Comparison of ENCODE assay signal across 10 cellular contexts in the genomic region with DNA sequence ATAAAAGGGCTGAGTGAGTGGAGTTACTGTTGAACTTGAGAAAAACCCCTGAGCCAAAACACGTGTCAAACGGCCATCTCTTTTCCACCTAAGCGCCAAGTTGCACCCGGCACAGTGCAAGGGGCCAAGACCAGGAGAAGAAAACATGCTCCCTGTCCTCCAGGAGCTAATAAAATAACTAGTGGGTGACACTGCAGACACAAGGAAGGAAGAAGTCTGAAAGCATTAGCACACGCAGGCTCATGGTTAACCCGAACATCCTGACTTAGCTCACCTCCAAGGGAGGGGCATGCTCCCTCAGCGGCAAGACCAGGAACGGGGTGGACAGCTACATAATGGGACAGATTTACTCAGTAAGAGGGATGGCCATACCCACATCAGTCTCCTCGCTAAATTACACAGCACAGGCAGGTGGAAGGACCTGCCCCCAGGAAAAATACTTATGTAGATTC.
DNase-seq lines count a peak whose midpoint lies in the region; ATAC-seq, FAIRE-seq and TF ChIP-seq lines count a peak whose summit lies in the region.
"Had no signal": no experiment of that assay in that cellular context is flagged by ENCODE, and none has a peak within 500 bp of the region (broad histone marks: within the 10 kb centered on the region; RNA-seq: fewer than 3 reads in every experiment).

No MANE protein-coding gene starts in this region.

- peaks cover 24% of the 10 kb centered on the region for H3K4me1 ChIP-seq in testis

- H3K27me3 Mint-ChIP-seq in central memory CD8-positive, alpha-beta T cell: no peaks in the 10 kb centered on the region

- no peak for TF ChIP-seq CTCF in testis (IDR thresholded peaks at IDR 0.05)

- H3K27me3 ChIP-seq in testis: no peaks in the 10 kb centered on the region

- TF ChIP-seq POLR2A in testis (IDR thresholded peaks at IDR 0.05): no peak

- WGBS in testis, 2 donors: 76 to 87% methylated on average over 9 of the region's 9 CpGs

- FAIRE-seq in GM18507 (lab: Jason Lieb, UNC): peak; percentile 78

- H3K27ac ChIP-seq in KOPT-K1 (ENCODE audit: low read depth, low read length, poor library complexity, severe bottlenecking) (peak overlapping the region; percentile 48), testis (no peak overlapping the region)

- no peak for DNase-seq in GM18507 (ENCODE audit: extremely low spot score, insufficient read length, low read depth)
- DNase-seq in central memory CD8-positive, alpha-beta T cell (ENCODE audit: low spot score in 2 of 2): no peak
- DNase-seq in stimulated activated CD4-positive, alpha-beta T cell treated with anti-CD3 and anti-CD28 coated beads, Interleukin-15, amount 100 ng/mL, for 24 hours: peak; percentile 63
- no peak for DNase-seq in testis
- no peak for DNase-seq in hypothalamus (lab: John Stamatoyannopoulos, UW)
- DNase-seq in cerebellar cortex (ENCODE audit: low spot score): no peak
- DNase-seq: amygdala had no signal

- peaks cover 22% of the 10 kb centered on the region for H3K36me3 Mint-ChIP-seq in central memory CD8-positive, alpha-beta T cell (ENCODE audit: insufficient read depth)

- H3K4me3 Mint-ChIP-seq in central memory CD8-positive, alpha-beta T cell: peak overlapping the region; percentile 70

- intact Hi-C loops in testis (cut with DNase I; ENCODE audit: low total_unique reads): no loop called here

- no peaks in the 10 kb centered on the region for H3K9me3 Mint-ChIP-seq in central memory CD8-positive, alpha-beta T cell

- ATAC-seq in central memory CD8-positive, alpha-beta T cell (replicated peaks; ENCODE audit: extremely low read depth, poor library complexity, severe bottlenecking): peak; percentile 25
- no peak for ATAC-seq in HG03159 (IDR thresholded peaks at IDR 0.05; ENCODE audit: unreplicated experiment)
- ATAC-seq: esophagus mucosa had no signal

- H3K4me3 ChIP-seq in testis: no peak overlapping the region

- H3K9me3 ChIP-seq in KOPT-K1 (ENCODE audit: insufficient read depth, low read length, poor library complexity, severe bottlenecking): no peaks in the 10 kb centered on the region
- H3K9me3 ChIP-seq in testis: no peaks in the 10 kb centered on the region

- H3K36me3 ChIP-seq in KOPT-K1 (ENCODE audit: insufficient read depth, low read length) (no peaks in the 10 kb centered on the region), testis (ENCODE audit: low read depth, missing control alignments) (no peaks in the 10 kb centered on the region)

- peak overlapping the region; percentile 99 for H3K27ac Mint-ChIP-seq in central memory CD8-positive, alpha-beta T cell (ENCODE audit: low read depth)

- peaks cover 85% of the 10 kb centered on the region for H3K4me1 Mint-ChIP-seq in central memory CD8-positive, alpha-beta T cell
